Comparison of ENCODE assay signal across 15 cellular contexts in genomic region chr12:40055227-40055579, GRCh38. TPM values are rescaled to one million over a fixed set of nuclear protein-coding genes. Genes with fewer than 3 reads are reported as not detected.
DNase-seq lines count a peak whose midpoint lies in the region; TF ChIP-seq lines count a peak whose summit lies in the region.
"Had no signal": no experiment of that assay in that cellular context is flagged by ENCODE, and none has a peak within 500 bp of the region (broad histone marks: within the 10 kb centered on the region; RNA-seq: fewer than 3 reads in every experiment).

No MANE protein-coding gene starts in this region.

- no peaks in the 10 kb centered on the region for H3K36me3 ChIP-seq in mesenchymal stem cell (ENCODE audit: control insufficient read depth in 1 of 2, insufficient read depth in 2 of 2, low read depth in 1 of 2, low read length in 2 of 2)
- H3K36me3 ChIP-seq: pancreas, spleen had no signal

- H3K4me3 ChIP-seq in choroid plexus epithelial cell (ENCODE audit: low read depth, low read length) (no peak overlapping the region), mesenchymal stem cell (ENCODE audit: insufficient read depth in 1 of 2, low read depth in 1 of 2, low read length in 2 of 2) (peak overlapping the region in 1 of 2 experiments; percentile 52)
- H3K4me3 ChIP-seq: pancreas, spleen had no signal

- no peaks in the 10 kb centered on the region for H3K4me1 ChIP-seq in mesenchymal stem cell (ENCODE audit: control insufficient read depth, insufficient read depth, low read depth, low read length)
- H3K4me1 ChIP-seq: spleen had no signal

- WGBS in mesenchymal stem cell = 13% methylated on average over 2 of the region's 3 CpGs

- H3K27me3 ChIP-seq in mesenchymal stem cell (ENCODE audit: control insufficient read depth in 1 of 2, insufficient read depth in 1 of 2, low read length in 2 of 2) = no peaks in the 10 kb centered on the region
- H3K27me3 ChIP-seq: pancreas, spleen had no signal

- no peak overlapping the region for H3K23ac ChIP-seq in mesenchymal stem cell (ENCODE audit: low read length in 2 of 2)

- TF ChIP-seq CTCF in choroid plexus epithelial cell (conservative IDR thresholded peaks at IDR 0.05; ENCODE audit: low read depth, low read length) = no peak

- no peak overlapping the region for H3K18ac ChIP-seq in mesenchymal stem cell (ENCODE audit: low read depth in 1 of 2, low read length in 2 of 2)

- no peak overlapping the region for H2AFZ ChIP-seq in mesenchymal stem cell (ENCODE audit: low read depth, low read length)

- H3K27ac ChIP-seq in mesenchymal stem cell (ENCODE audit: low read length, poor library complexity, severe bottlenecking) = no peak overlapping the region
- H3K27ac ChIP-seq: 22Rv1, pancreas, spleen had no signal

- H2BK12ac ChIP-seq in mesenchymal stem cell (ENCODE audit: low read length in 2 of 2) = no peak overlapping the region

- no peak overlapping the region for H4K91ac ChIP-seq in mesenchymal stem cell (ENCODE audit: low read length)

- H2AK5ac ChIP-seq in mesenchymal stem cell (ENCODE audit: low read length, severe bottlenecking) = no peak overlapping the region

- peak; percentile 25 for DNase-seq in DMS53 (lab: John Stamatoyannopoulos, UW)
- no peak for DNase-seq in DMS53 treated with DMSO at 0.1 percent for 48 hours (lab: John Stamatoyannopoulos, UW; ENCODE audit: unreplicated experiment)
- DNase-seq in choroid plexus epithelial cell (ENCODE audit: low read depth) = peak; percentile 40
- DNase-seq in mesenchymal stem cell = peak; percentile 90
- peak; percentile 64 for DNase-seq in superior temporal gyrus (ENCODE audit: extremely low spot score)
- DNase-seq in Ammon's horn (ENCODE audit: low spot score) = no peak
- DNase-seq in effector CD8-positive, alpha-beta T cell (lab: John Stamatoyannopoulos, UW) = no peak
- DNase-seq in activated gamma-delta T cell treated with Interleukin-2 at 50 U/mL for 16 hours = no peak
- DNase-seq: activated CD8-positive, alpha-beta memory T cell treated with anti-CD3 and anti-CD28 coated beads, Interleukin-2, amount 10 ng/mL, durations not matched to agents 7 days and 5 days; activated effector memory CD4-positive, alpha-beta T cell treated with anti-CD3 and anti-CD28 coated beads, Interleukin-2, amount 50 U/mL, for 16 hours; DND-41; NCI-H2107; pancreas; spleen had no signal

- no peak overlapping the region for H3K4ac ChIP-seq in mesenchymal stem cell (ENCODE audit: low read depth in 1 of 2, low read length in 2 of 2)

- H3K4me2 ChIP-seq in mesenchymal stem cell (ENCODE audit: low read length, poor library complexity, severe bottlenecking) = no peak overlapping the region

- H2BK120ac ChIP-seq in mesenchymal stem cell (ENCODE audit: low read depth, low read length) = no peak overlapping the region

- H2BK5ac ChIP-seq in mesenchymal stem cell (ENCODE audit: low read depth, low read length, poor library complexity, severe bottlenecking) = no peak overlapping the region

- no peaks in the 10 kb centered on the region for H3K9me3 ChIP-seq in mesenchymal stem cell (ENCODE audit: control insufficient read depth, low read length)
- H3K9me3 ChIP-seq: pancreas, spleen had no signal

- no peak overlapping the region for H4K8ac ChIP-seq in mesenchymal stem cell (ENCODE audit: low read length)

- no peak overlapping the region for H3K14ac ChIP-seq in mesenchymal stem cell (ENCODE audit: low read length in 2 of 2)

- peaks cover 9% of the 10 kb centered on the region for H3K79me1 ChIP-seq in mesenchymal stem cell (replicated peaks; ENCODE audit: low read length, poor library complexity, severe bottlenecking)

- no peak overlapping the region for H2BK15ac ChIP-seq in mesenchymal stem cell (ENCODE audit: low read depth, poor library complexity, severe bottlenecking)

- peak overlapping the region; percentile 63 for H3K9ac ChIP-seq in mesenchymal stem cell (ENCODE audit: low read length)

RNA-seq across cellular contexts. Expression of gene SLC2A13, which starts 50.7 kb away (rescaled TPM):
- polyA plus RNA-seq in mesenchymal stem cell (2013, experiment 1 of 2) = 9.0 TPM
- polyA plus RNA-seq in mesenchymal stem cell (2013, experiment 2 of 2) = 9.8 TPM

Comparison
In these comparisons a context has a peak if more than half of its experiments do, and no peak if none do; other contexts are left out.
1. DNase-seq: peak in DMS53 (single experiment), choroid plexus epithelial cell (single experiment), mesenchymal stem cell (single experiment) and superior temporal gyrus (single experiment); none in DMS53 treated with DMSO at 0.1 percent for 48 hours (single experiment), Ammon's horn (single experiment), effector CD8-positive, alpha-beta T cell (single experiment) and activated gamma-delta T cell treated with Interleukin-2 at 50 U/mL for 16 hours (single experiment).